In the genomic region with DNA sequence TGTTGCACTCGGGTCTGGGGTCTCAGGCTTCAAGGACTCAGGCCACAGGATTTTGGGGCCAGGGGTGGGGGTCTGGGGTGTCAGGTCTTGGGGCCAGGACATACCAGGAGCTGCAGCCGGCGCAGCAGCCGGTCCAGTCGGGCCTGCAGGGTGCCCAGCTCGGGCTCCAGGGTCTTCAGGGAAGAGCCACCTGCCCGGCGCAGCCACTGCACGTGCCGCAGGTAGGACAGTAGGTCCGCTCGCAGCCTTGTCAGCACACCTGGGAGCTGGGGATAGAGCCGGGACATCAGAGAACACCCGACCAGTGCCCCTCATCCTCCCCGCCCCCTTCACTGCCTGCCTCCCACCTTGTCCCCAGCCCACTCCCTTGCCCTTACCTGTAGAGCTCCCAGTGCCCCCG, we compare ENCODE assay signal across 26 cellular contexts. TPM values are rescaled to one million over a fixed set of nuclear protein-coding genes. Genes with fewer than 3 reads are reported as not detected.
"Had no signal": no experiment of that assay in that cellular context is flagged by ENCODE, and none has a peak within 500 bp of the region (broad histone marks: within the 10 kb centered on the region; RNA-seq: fewer than 3 reads in every experiment).

No MANE protein-coding gene starts in this region.

- H3K36me3 ChIP-seq: colonic mucosa, left lung, suprapubic skin had no signal

- ATAC-seq: stimulated activated naive CD8-positive, alpha-beta T cell treated with anti-CD3 and anti-CD28 coated beads, Interleukin-15, amount 100 ng/mL, for 72 hours had no signal

- H3K27ac Mint-ChIP-seq: activated B cell treated with CpG ODN at 0.5 μM for 24 hours; activated CD4-positive, alpha-beta memory T cell treated with anti-CD3 and anti-CD28 coated beads for 36 hours; activated naive CD8-positive, alpha-beta T cell treated with anti-CD3 and anti-CD28 coated beads, Interleukin-2, amount 10 ng/mL, durations not matched to agents 7 days and 5 days; activated T-helper 2 cell treated with anti-CD3 and anti-CD28 coated beads, Interferon-gamma antibody, Interleukin-2, Interleukin-4, amounts not matched to agents 10 μg/mL and 5 μg/mL and 100 μg/mL, durations not matched to agents 14 hours and 24 hours and 36 hours; brain; stimulated activated naive CD8-positive, alpha-beta T cell treated with anti-CD3 and anti-CD28 coated beads, Interleukin-15, amount 100 ng/mL, for 72 hours; T-helper 2 cell treated with Interferon-gamma antibody and Interleukin-4, amounts not matched to agents 5 μg/mL and 100 μg/mL, for 36 hours had no signal

- H3K27ac ChIP-seq: colonic mucosa, left lung, suprapubic skin had no signal

- H3K4me3 ChIP-seq: colonic mucosa, left lung, suprapubic skin had no signal

- H3K4me3 Mint-ChIP-seq: activated B cell treated with CpG ODN at 0.5 μM for 24 hours; activated CD4-positive, alpha-beta memory T cell treated with anti-CD3 and anti-CD28 coated beads for 36 hours; activated naive CD8-positive, alpha-beta T cell treated with anti-CD3 and anti-CD28 coated beads, Interleukin-2, amount 10 ng/mL, durations not matched to agents 7 days and 5 days; T-helper 2 cell treated with Interferon-gamma antibody and Interleukin-4, amounts not matched to agents 5 μg/mL and 100 μg/mL, for 36 hours had no signal

- H3K9me3 ChIP-seq: colonic mucosa, left lung, suprapubic skin had no signal

- H3K9me3 Mint-ChIP-seq: activated B cell treated with CpG ODN at 0.5 μM for 24 hours; activated CD4-positive, alpha-beta memory T cell treated with anti-CD3 and anti-CD28 coated beads for 36 hours; activated naive CD8-positive, alpha-beta T cell treated with anti-CD3 and anti-CD28 coated beads, Interleukin-2, amount 10 ng/mL, durations not matched to agents 7 days and 5 days; activated T-helper 2 cell treated with anti-CD3 and anti-CD28 coated beads, Interferon-gamma antibody, Interleukin-2, Interleukin-4, amounts not matched to agents 10 μg/mL and 5 μg/mL and 100 μg/mL, durations not matched to agents 14 hours and 24 hours and 36 hours; stimulated activated naive CD8-positive, alpha-beta T cell treated with anti-CD3 and anti-CD28 coated beads, Interleukin-15, amount 100 ng/mL, for 72 hours; T-helper 2 cell treated with Interferon-gamma antibody and Interleukin-4, amounts not matched to agents 5 μg/mL and 100 μg/mL, for 36 hours had no signal

- DNase-seq: activated B cell treated with CpG ODN at 0.5 μM for 24 hours; activated CD4-positive, alpha-beta memory T cell treated with anti-CD3 and anti-CD28 coated beads for 36 hours; activated CD4-positive, alpha-beta T cell treated with anti-CD3 and anti-CD28 coated beads for 4 hours; activated naive CD4-positive, alpha-beta T cell treated with Interleukin-2 at 50 U/mL for 16 hours; activated naive CD8-positive, alpha-beta T cell treated with anti-CD3 and anti-CD28 coated beads, Interleukin-2, amount 10 ng/mL, durations not matched to agents 7 days and 5 days; activated T-cell treated with anti-CD3 and anti-CD28 coated beads, Interleukin-2, amount 50 U/mL, for 1 hour; central memory CD4-positive, alpha-beta T cell; colonic mucosa; foreskin melanocyte; hypothalamus; stimulated activated CD4-positive, alpha-beta T cell treated with anti-CD3 and anti-CD28 coated beads, Interleukin-15, amount 100 ng/mL, for 24 hours; stimulated activated CD4-positive, alpha-beta T cell treated with anti-CD3 and anti-CD28 coated beads, Interleukin-2, amount 100 ng/mL, for 48 hours; stimulated activated naive CD8-positive, alpha-beta T cell treated with anti-CD3 and anti-CD28 coated beads, Interleukin-15, amount 100 ng/mL, for 72 hours; trophoblast cell had no signal

- H3K36me3 Mint-ChIP-seq: activated CD4-positive, alpha-beta memory T cell treated with anti-CD3 and anti-CD28 coated beads for 36 hours; brain had no signal

RNA-seq across cellular contexts. Expression of a gene that starts 2.2 kb away (rescaled TPM):
- total RNA-seq: activated B cell treated with CpG ODN at 0.5 μM for 24 hours, lung microvascular endothelial cell, posterior vena cava had no signal

RNA-seq across cellular contexts. Expression of a gene that starts 5.0 kb away (rescaled TPM):
- total RNA-seq: activated B cell treated with CpG ODN at 0.5 μM for 24 hours; activated CD4-positive, alpha-beta memory T cell treated with anti-CD3 and anti-CD28 coated beads for 36 hours; activated naive CD8-positive, alpha-beta T cell treated with anti-CD3 and anti-CD28 coated beads, Interleukin-2, amount 10 ng/mL, durations not matched to agents 7 days and 5 days; activated T-helper 2 cell treated with anti-CD3 and anti-CD28 coated beads, Interferon-gamma antibody, Interleukin-2, Interleukin-4, amounts not matched to agents 10 μg/mL and 5 μg/mL and 100 μg/mL, durations not matched to agents 14 hours and 24 hours and 36 hours; colonic mucosa; epithelial cell of proximal tubule; fibroblast of lung; left lung; lung microvascular endothelial cell; myocyte; posterior vena cava; suprapubic skin had no signal
- polyA plus RNA-seq: fibroblast of lung, neural cell had no signal

RNA-seq across cellular contexts. Expression of a gene that starts 8.5 kb away (rescaled TPM):
- total RNA-seq: activated B cell treated with CpG ODN at 0.5 μM for 24 hours; activated CD4-positive, alpha-beta memory T cell treated with anti-CD3 and anti-CD28 coated beads for 36 hours; activated naive CD8-positive, alpha-beta T cell treated with anti-CD3 and anti-CD28 coated beads, Interleukin-2, amount 10 ng/mL, durations not matched to agents 7 days and 5 days; activated T-helper 2 cell treated with anti-CD3 and anti-CD28 coated beads, Interferon-gamma antibody, Interleukin-2, Interleukin-4, amounts not matched to agents 10 μg/mL and 5 μg/mL and 100 μg/mL, durations not matched to agents 14 hours and 24 hours and 36 hours; colonic mucosa; epithelial cell of proximal tubule; fibroblast of lung; lung microvascular endothelial cell; myocyte; omental fat pad; posterior vena cava; suprapubic skin had no signal
- polyA plus RNA-seq: neural cell had no signal

RNA-seq across cellular contexts. Expression of a gene that starts 13.6 kb away (rescaled TPM):
- total RNA-seq: activated B cell treated with CpG ODN at 0.5 μM for 24 hours, lung microvascular endothelial cell had no signal

RNA-seq across cellular contexts. Expression of a gene that starts 16.0 kb away (rescaled TPM):
- total RNA-seq: myocyte had no signal
- polyA plus RNA-seq: fibroblast of lung, neural cell had no signal
